Comparison of ENCODE assay signal across 1 cellular context in genomic region chr6:72446427-72446826, GRCh38.
TF ChIP-seq lines count a peak whose summit lies in the region.

No MANE protein-coding gene starts in this region.

TF ChIP-seq in HCT116, 20 proteins besides CTCF, POLR2A, EP300 and RAD21:
- TF ChIP-seq ZBTB33 (IDR thresholded peaks at IDR 0.05; ENCODE audit: extremely low read depth, insufficient replicate concordance, low read length) (no peak), EGR1 (IDR thresholded peaks at IDR 0.05; ENCODE audit: low read depth) (no peak), CBX3 (IDR thresholded peaks at IDR 0.05; ENCODE audit: low read depth) (no peak), TCF7L2 (IDR thresholded peaks at IDR 0.05; ENCODE audit: borderline replicate concordance, extremely low read depth, insufficient read depth, insufficient read length) (no peak), FOSL1 (IDR thresholded peaks at IDR 0.05; ENCODE audit: low read depth) (no peak), REST (IDR thresholded peaks at IDR 0.05; ENCODE audit: low read depth) (peak; percentile 31)
TF ChIP-seq in HCT116: peak in this region for 1.
